Comparison of ENCODE assay signal across 21 cellular contexts in the genomic region with DNA sequence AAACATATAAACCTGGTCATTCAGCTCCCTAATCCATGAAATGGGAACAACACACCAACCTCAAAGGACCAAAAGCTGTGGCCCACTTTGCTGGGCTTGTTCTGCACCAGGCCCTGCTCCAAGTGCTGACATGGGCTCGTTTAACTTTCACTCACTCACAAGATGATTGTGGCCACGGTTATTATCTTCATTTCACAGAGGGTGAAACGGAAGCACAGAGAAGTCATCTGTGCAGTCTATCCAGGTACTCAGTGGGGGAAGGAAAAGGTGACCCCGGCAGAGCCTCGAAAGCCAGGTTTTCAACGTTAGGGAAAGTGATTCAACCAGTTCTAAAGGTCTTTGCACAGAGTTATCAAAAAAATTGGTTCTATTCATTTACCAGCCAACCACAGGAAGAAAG.
"Had no signal": no experiment of that assay in that cellular context is flagged by ENCODE, and none has a peak within 500 bp of the region (broad histone marks: within the 10 kb centered on the region; RNA-seq: fewer than 3 reads in every experiment).

No MANE protein-coding gene starts in this region.

- H3K27me3 Mint-ChIP-seq: activated CD4-positive, alpha-beta memory T cell treated with anti-CD3 and anti-CD28 coated beads for 36 hours; activated CD8-positive, alpha-beta memory T cell treated with anti-CD3 and anti-CD28 coated beads, Interleukin-2, amount 10 ng/mL, durations not matched to agents 7 days and 5 days; central memory CD8-positive, alpha-beta T cell had no signal

- H3K27ac Mint-ChIP-seq: activated CD4-positive, alpha-beta memory T cell treated with anti-CD3 and anti-CD28 coated beads for 36 hours; activated CD8-positive, alpha-beta memory T cell treated with anti-CD3 and anti-CD28 coated beads, Interleukin-2, amount 10 ng/mL, durations not matched to agents 7 days and 5 days; activated naive CD4-positive, alpha-beta T cell treated with anti-CD3 and anti-CD28 coated beads, Interleukin-2, amount 50 U/mL, for 72 hours; immature natural killer cell; neural progenitor cell had no signal

- H3K4me3 Mint-ChIP-seq: activated CD4-positive, alpha-beta memory T cell treated with anti-CD3 and anti-CD28 coated beads for 36 hours; activated CD8-positive, alpha-beta memory T cell treated with anti-CD3 and anti-CD28 coated beads, Interleukin-2, amount 10 ng/mL, durations not matched to agents 7 days and 5 days; activated T-cell treated with anti-CD3 and anti-CD28 coated beads, Interleukin-2, amount 50 U/mL, for 4 hours; central memory CD8-positive, alpha-beta T cell; immature natural killer cell; neural progenitor cell had no signal

- H3K27me3 ChIP-seq: body of pancreas, neural progenitor cell, sigmoid colon, spleen, thyroid gland had no signal

- H3K4me1 ChIP-seq: psoas muscle, spleen had no signal

- H3K9me3 Mint-ChIP-seq: activated CD4-positive, alpha-beta memory T cell treated with anti-CD3 and anti-CD28 coated beads for 36 hours; activated naive CD4-positive, alpha-beta T cell treated with anti-CD3 and anti-CD28 coated beads, Interleukin-2, amount 50 U/mL, for 72 hours; activated T-cell treated with anti-CD3 and anti-CD28 coated beads, Interleukin-2, amount 50 U/mL, for 4 hours; central memory CD8-positive, alpha-beta T cell; neural progenitor cell had no signal

- FAIRE-seq: endothelial cell of umbilical vein had no signal

- H3K9me3 ChIP-seq: body of pancreas, psoas muscle, thyroid gland had no signal

- H3K36me3 ChIP-seq: neural progenitor cell, sigmoid colon, spleen, thyroid gland had no signal

- H3K36me3 Mint-ChIP-seq: neural progenitor cell had no signal

- H3K27ac ChIP-seq: body of pancreas, coronary artery, neural progenitor cell, psoas muscle, sigmoid colon, spleen, thyroid gland had no signal

- DNase-seq: activated CD4-positive, alpha-beta memory T cell treated with anti-CD3 and anti-CD28 coated beads for 36 hours; activated CD4-positive, alpha-beta T cell treated with anti-CD3 and anti-CD28 coated beads for 1 hour; activated CD8-positive, alpha-beta memory T cell treated with anti-CD3 and anti-CD28 coated beads, Interleukin-2, amount 10 ng/mL, durations not matched to agents 7 days and 5 days; activated effector memory CD4-positive, alpha-beta T cell treated with anti-CD3 and anti-CD28 coated beads, Interleukin-2, amount 50 U/mL, for 16 hours; activated T-cell treated with anti-CD3 and anti-CD28 coated beads, Interleukin-2, amount 50 U/mL, for 4 hours; amygdala; body of pancreas; effector CD4-positive, alpha-beta T cell; foreskin melanocyte; immature natural killer cell; left colon; midbrain; psoas muscle; sigmoid colon; spleen; thyroid gland had no signal

- H3K4me3 ChIP-seq: body of pancreas, coronary artery, neural progenitor cell, psoas muscle, sigmoid colon, spleen, thyroid gland had no signal

- H3K4me1 Mint-ChIP-seq: neural progenitor cell had no signal
